In genomic region chr4:7827566-7827965, GRCh38 we compare ENCODE assay signal across 11 cellular contexts.
DNase-seq lines count a peak whose midpoint lies in the region; ATAC-seq, FAIRE-seq and TF ChIP-seq lines count a peak whose summit lies in the region.
"Had no signal": no experiment of that assay in that cellular context is flagged by ENCODE, and none has a peak within 500 bp of the region (broad histone marks: within the 10 kb centered on the region; RNA-seq: fewer than 3 reads in every experiment).

No MANE protein-coding gene starts in this region.

- POLR2A ChIA-PET in K562 (lab: Yijun Ruan, JAX): no interaction called here

- H3K27ac ChIP-seq in K562 (ENCODE audit: extremely low read depth, low read depth, low read length) (no peak overlapping the region), mesodermal cell (ENCODE audit: low read depth, low read length, severe bottlenecking) (peak overlapping the region; percentile 83), tibial nerve (peak overlapping the region in 3 of 4 donors; percentile 68 to 86 (median 85))
- H3K27ac ChIP-seq: SK-N-MC had no signal

- H3K27me3 Mint-ChIP-seq in activated naive CD4-positive, alpha-beta T cell treated with anti-CD3 and anti-CD28 coated beads for 36 hours (ENCODE audit: low read depth): no peaks in the 10 kb centered on the region

- peak overlapping the region; percentile 84 for H3K27ac Mint-ChIP-seq in activated naive CD4-positive, alpha-beta T cell treated with anti-CD3 and anti-CD28 coated beads for 36 hours

- no peak overlapping the region for H3K4me2 ChIP-seq in K562 (ENCODE audit: insufficient read depth, low read length)

- no peak for DNase-seq in activated naive CD4-positive, alpha-beta T cell treated with anti-CD3 and anti-CD28 coated beads for 36 hours
- DNase-seq in activated naive CD4-positive, alpha-beta T cell (lab: John Stamatoyannopoulos, UW): no peak
- DNase-seq in K562 (ENCODE audit: extremely low read depth in 1 of 4, low spot score in 3 of 4): no peak
- no peak for DNase-seq in tibial nerve (ENCODE audit: low spot score in 2 of 2)
- DNase-seq in HuH-7.5 (ENCODE audit: low spot score): no peak
- DNase-seq in D341Med (ENCODE audit: low spot score): no peak
- DNase-seq: effector CD8-positive, alpha-beta T cell had no signal

- no TSS peak for BruUV-seq in K562 (replicated peaks; lab: Mats Ljungman, UMichigan)

- ATAC-seq in K562: no peak
- ATAC-seq in GM21786 (IDR thresholded peaks at IDR 0.05; ENCODE audit: unreplicated experiment): no peak

- TF ChIP-seq CTCF in K562 (IDR thresholded peaks at IDR 0.05 in 2 of 3, conservative IDR thresholded peaks at IDR 0.05 in 1 of 3; ENCODE audit: insufficient read depth in 2 of 3, low read depth in 1 of 3, low read length in 3 of 3) (no peak), tibial nerve (IDR thresholded peaks at IDR 0.05) (no peak)

- in situ Hi-C loops in K562 (cut with MboI): no loop called here

- H3K4me3 ChIP-seq in K562: no peak overlapping the region
- H3K4me3 ChIP-seq in mesodermal cell (ENCODE audit: extremely low read depth, insufficient read depth, low read length, poor library complexity, severe bottlenecking): no peak overlapping the region
- H3K4me3 ChIP-seq in tibial nerve: no peak overlapping the region

- H3K27me3 ChIP-seq in K562 (ENCODE audit: control insufficient read depth in 2 of 2, insufficient read depth in 2 of 2, low read length in 2 of 2) (peaks cover 10 to 33% of the 10 kb centered on the region in 2 experiments; a peak in 3 of 5 replicates), tibial nerve (no peaks in the 10 kb centered on the region)

- H3K4me3 Mint-ChIP-seq in activated naive CD4-positive, alpha-beta T cell treated with anti-CD3 and anti-CD28 coated beads for 36 hours: no peak overlapping the region

- no peak for TF ChIP-seq RAD21 in K562 (CRISPR knock-in tag; conservative IDR thresholded peaks at IDR 0.05 in 1 of 2, IDR thresholded peaks at IDR 0.05 in 1 of 2)

- intact Hi-C loops in activated naive CD4-positive, alpha-beta T cell treated with anti-CD3 and anti-CD28 coated beads for 36 hours (cut with micrococcal nuclease): no loop called here
- intact Hi-C loops in K562 (cut with micrococcal nuclease): no loop called here

- peaks cover 9% of the 10 kb centered on the region for H3K9me3 Mint-ChIP-seq in activated naive CD4-positive, alpha-beta T cell treated with anti-CD3 and anti-CD28 coated beads for 36 hours

- peaks cover 0 to 21% of the 10 kb centered on the region in 2 experiments; a peak in 3 of 5 replicates for H3K4me1 ChIP-seq in K562 (replicated peaks in 1 of 2; ENCODE audit: control insufficient read depth in 2 of 2, insufficient read depth in 2 of 2, low read length in 2 of 2)
- peaks cover 38% of the 10 kb centered on the region for H3K4me1 ChIP-seq in mesodermal cell (ENCODE audit: control insufficient read depth, insufficient read depth, low read length, poor library complexity, severe bottlenecking)
- peaks cover 0 to 65% (median 21%) of the 10 kb centered on the region in 4 donors for H3K4me1 ChIP-seq in tibial nerve

- no peaks in the 10 kb centered on the region for H3K36me3 ChIP-seq in K562 (ENCODE audit: control insufficient read depth, insufficient read depth, low read length)
- peaks cover 88% of the 10 kb centered on the region for H3K36me3 ChIP-seq in mesodermal cell (ENCODE audit: control insufficient read depth, insufficient read depth, low read length)
- peaks cover 0 to 8% (median 0%) of the 10 kb centered on the region in 3 donors for H3K36me3 ChIP-seq in tibial nerve

- H3K9me3 ChIP-seq in K562 (replicated peaks; ENCODE audit: control insufficient read depth, insufficient read depth, low read depth, low read length) (no peaks in the 10 kb centered on the region), mesodermal cell (ENCODE audit: control insufficient read depth, low read length) (no peaks in the 10 kb centered on the region), tibial nerve (no peaks in the 10 kb centered on the region)

- no peaks in the 10 kb centered on the region for H3K9me1 ChIP-seq in K562 (ENCODE audit: control insufficient read depth, insufficient read depth, low read length)

- no peak overlapping the region for H3K9ac ChIP-seq in K562 (ENCODE audit: insufficient read depth in 1 of 2, low read depth in 2 of 2, low read length in 2 of 2)

- WGBS in K562 (ENCODE audit: insufficient coverage, low coverage, missing lambda C conversion rate): 2% methylated on average over 11 of the region's 11 CpGs
- 98 to 99% methylated on average over 9 of the region's 11 CpGs for WGBS in mesodermal cell (ENCODE audit: insufficient coverage in 2 of 2), 2 experiments
- WGBS in tibial nerve, 2 donors: 82 to 86% methylated on average over 11 of the region's 11 CpGs

- TF ChIP-seq EP300 in K562 (IDR thresholded peaks at IDR 0.05; ENCODE audit: low read length) (no peak), tibial nerve (IDR thresholded peaks at IDR 0.05) (no peak)

- no peak for TF ChIP-seq POLR2A in K562 (conservative IDR thresholded peaks at IDR 0.05)
- TF ChIP-seq POLR2A in tibial nerve (IDR thresholded peaks at IDR 0.05): no peak

- CTCF ChIA-PET in activated naive CD4-positive, alpha-beta T cell treated with anti-CD3 and anti-CD28 coated beads for 36 hours (lab: Charles Lee): interaction anchor here (0.8 to 1.6 kb wide), 4 partner anchors 10 to 112 kb away, joined by 3 to 6 read pairs (median 3); partner anchors contain the start of gene AFAP1
- CTCF ChIA-PET in K562 (lab: Yijun Ruan, JAX; ENCODE audit: low intra/inter-chr PET ratio): no interaction called here

- no peaks in the 10 kb centered on the region for H4K20me1 ChIP-seq in K562 (replicated peaks; ENCODE audit: control insufficient read depth, insufficient read depth, low read length)

- FAIRE-seq in K562 (lab: Jason Lieb, UNC): no peak
- FAIRE-seq: islet of Langerhans had no signal

- H2AFZ ChIP-seq in K562 (ENCODE audit: low read depth, low read length): no peak overlapping the region

- H3K4me1 Mint-ChIP-seq in activated naive CD4-positive, alpha-beta T cell treated with anti-CD3 and anti-CD28 coated beads for 36 hours (ENCODE audit: low read depth): peaks cover 54% of the 10 kb centered on the region

- H3K79me2 ChIP-seq in K562 (ENCODE audit: control insufficient read depth, insufficient read depth, low read length): no peaks in the 10 kb centered on the region

- peaks cover 38% of the 10 kb centered on the region for H3K36me3 Mint-ChIP-seq in activated naive CD4-positive, alpha-beta T cell treated with anti-CD3 and anti-CD28 coated beads for 36 hours (ENCODE audit: low read depth)

TF ChIP-seq in K562, 482 proteins besides CTCF, POLR2A, EP300 and RAD21:
- TF ChIP-seq FOXA1 (IDR thresholded peaks at IDR 0.05; ENCODE audit: borderline replicate concordance): no peak
- TF ChIP-seq ZNF239 (CRISPR knock-in tag; IDR thresholded peaks at IDR 0.05): no peak
- TF ChIP-seq L3MBTL2 (IDR thresholded peaks at IDR 0.05): peak; percentile 35; the same call in 1 of the 2 replicates
- no peak for TF ChIP-seq MAZ (CRISPR knock-in tag; conservative IDR thresholded peaks at IDR 0.05 in 1 of 2, IDR thresholded peaks at IDR 0.05 in 1 of 2)
- TF ChIP-seq ZNF212 (CRISPR knock-in tag; IDR thresholded peaks at IDR 0.05): no peak
- TF ChIP-seq, protein P1, sequence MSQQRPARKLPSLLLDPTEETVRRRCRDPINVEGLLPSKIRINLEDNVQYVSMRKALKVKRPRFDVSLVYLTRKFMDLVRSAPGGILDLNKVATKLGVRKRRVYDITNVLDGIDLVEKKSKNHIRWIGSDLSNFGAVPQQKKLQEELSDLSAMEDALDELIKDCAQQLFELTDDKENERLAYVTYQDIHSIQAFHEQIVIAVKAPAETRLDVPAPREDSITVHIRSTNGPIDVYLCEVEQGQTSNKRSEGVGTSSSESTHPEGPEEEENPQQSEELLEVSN (IDR thresholded peaks at IDR 0.05; ENCODE audit: borderline replicate concordance in 1 of 2, extremely low read depth in 1 of 2, insufficient read depth in 1 of 2, insufficient read length in 1 of 2, low read depth in 1 of 2, low read length in 1 of 2, poor library complexity in 1 of 2, severe bottlenecking in 1 of 2): peak in 1 of 2 experiments; percentile 44
